ENCODE assay signal across 16 cellular contexts in genomic region chr7:155361363-155361680, GRCh38.
DNase-seq lines count a peak whose midpoint lies in the region; ATAC-seq and TF ChIP-seq lines count a peak whose summit lies in the region.
"Had no signal": no experiment of that assay in that cellular context is flagged by ENCODE, and none has a peak within 500 bp of the region (broad histone marks: within the 10 kb centered on the region; RNA-seq: fewer than 3 reads in every experiment).

No MANE protein-coding gene starts in this region.

- ATAC-seq in left cardiac atrium, result no peak
- ATAC-seq in left ventricle myocardium superior, result no peak
- ATAC-seq in memory B cell (ENCODE audit: low read depth), result peak; percentile 16
- no peak for ATAC-seq in HG02938 (IDR thresholded peaks at IDR 0.05; ENCODE audit: unreplicated experiment)
- ATAC-seq in HG03432 (IDR thresholded peaks at IDR 0.05; ENCODE audit: unreplicated experiment), result no peak

- DNase-seq in left cardiac atrium (peak; percentile 10), left ventricle myocardium superior (no peak), NB4 (ENCODE audit: low read depth) (peak; percentile 48), memory B cell (ENCODE audit: low spot score in 2 of 2) (no peak), SW 1271 (lab: John Stamatoyannopoulos, UW) (no peak), NCI-H2171 (lab: John Stamatoyannopoulos, UW) (no peak)
- DNase-seq: DMS79, NCI-H187, NCI-H2107, NCI-H2227 treated with DMSO at 0.1 percent for 48 hours, NCI-H510A treated with DMSO at 0.1 percent for 48 hours, NCI-H774, SJCRH30 had no signal

- peaks cover 1% of the 10 kb centered on the region for H3K36me3 Mint-ChIP-seq in memory B cell

- H3K4me3 ChIP-seq in NB4 (ENCODE audit: low read depth, low read length), result no peak overlapping the region
- H3K4me3 ChIP-seq: HAP-1, SJCRH30 had no signal

- no peak for TF ChIP-seq POLR2A in NB4 (IDR thresholded peaks at IDR 0.05; ENCODE audit: extremely low read depth, insufficient read length)

- peaks cover 22% of the 10 kb centered on the region for H3K27me3 Mint-ChIP-seq in memory B cell

- no peak overlapping the region for H3K27ac Mint-ChIP-seq in memory B cell

- H3K9me3 Mint-ChIP-seq in memory B cell, result no peaks in the 10 kb centered on the region

- intact Hi-C loops in left cardiac atrium (cut with DNase I), result no loop called here
- intact Hi-C loops in left ventricle myocardium superior (cut with micrococcal nuclease), result no loop called here

- peaks cover 40% of the 10 kb centered on the region for H3K4me1 Mint-ChIP-seq in memory B cell

- peak overlapping the region; percentile 30 for H3K4me3 Mint-ChIP-seq in memory B cell

- no peak for TF ChIP-seq CTCF in NB4 (IDR thresholded peaks at IDR 0.05; ENCODE audit: low read depth, low read length)

Comparison
In these comparisons a context has a peak if more than half of its experiments do, and no peak if none do; other contexts are left out.
1. DNase-seq: peak in left cardiac atrium (single experiment) and NB4 (single experiment); none in left ventricle myocardium superior (single experiment), memory B cell (0 of 2), SW 1271 (0 of 2) and NCI-H2171 (single experiment).